Comparison of ENCODE assay signal across 9 cellular contexts in genomic region chr2:65554765-65555561, GRCh38.
DNase-seq lines count a peak whose midpoint lies in the region; ATAC-seq and TF ChIP-seq lines count a peak whose summit lies in the region.
"Had no signal": no experiment of that assay in that cellular context is flagged by ENCODE, and none has a peak within 500 bp of the region (broad histone marks: within the 10 kb centered on the region; RNA-seq: fewer than 3 reads in every experiment).

No MANE protein-coding gene starts in this region.

- TF ChIP-seq CTCF in GM12865 (IDR thresholded peaks at IDR 0.05; ENCODE audit: insufficient read depth, low read depth, low read length, missing control alignments) (no peak), omental fat pad (IDR thresholded peaks at IDR 0.05) (no peak)

- H3K4me3 ChIP-seq in GM12865 (ENCODE audit: low read depth, low read length) = no peak overlapping the region
- no peak overlapping the region for H3K4me3 ChIP-seq in Karpas-422 (ENCODE audit: low read length)

- no peaks in the 10 kb centered on the region for H3K27me3 ChIP-seq in Karpas-422 (ENCODE audit: low read length)

- H3K36me3 ChIP-seq in Karpas-422 (ENCODE audit: insufficient read depth, low read length) = no peaks in the 10 kb centered on the region

- peak overlapping the region; percentile 18 for H3K4me2 ChIP-seq in Karpas-422 (ENCODE audit: low read depth, low read length, poor library complexity, severe bottlenecking)

- no peaks in the 10 kb centered on the region for H3K9me3 ChIP-seq in Karpas-422 (ENCODE audit: low read length)

- peak; percentile 71 for DNase-seq in GM12865 (ENCODE audit: low read depth)
- peak; percentile 67 for DNase-seq in Karpas-422
- DNase-seq in foreskin melanocyte = peak; percentile 9
- DNase-seq in GM19238 (ENCODE audit: insufficient read length, low spot score) = no peak
- no peak for DNase-seq in globus pallidus (ENCODE audit: low spot score)
- DNase-seq in omental fat pad (ENCODE audit: low spot score) = no peak
- DNase-seq in Kasumi-1 (lab: John Stamatoyannopoulos, UW) = no peak
- DNase-seq: SHP77 treated with DMSO at 0.1 percent for 48 hours had no signal

- no peak overlapping the region for H2AFZ ChIP-seq in Karpas-422 (ENCODE audit: low read length)

- peak; percentile 42 for ATAC-seq in GM21390 (IDR thresholded peaks at IDR 0.05; ENCODE audit: unreplicated experiment)
- ATAC-seq in omental fat pad (ENCODE audit: low FRiP score) = no peak

- no peaks in the 10 kb centered on the region for H3K9me2 ChIP-seq in Karpas-422 (replicated peaks; ENCODE audit: insufficient read depth, low read length)

- no peaks in the 10 kb centered on the region for H3K79me2 ChIP-seq in Karpas-422 (ENCODE audit: low read length)

- no peak overlapping the region for H3K9ac ChIP-seq in Karpas-422 (ENCODE audit: low read length)

- no peaks in the 10 kb centered on the region for H4K20me1 ChIP-seq in Karpas-422 (ENCODE audit: insufficient read depth, low read depth, low read length)

- no peak overlapping the region for H3K27ac ChIP-seq in Karpas-422 (ENCODE audit: low read length)

- peaks cover 16% of the 10 kb centered on the region for H3K4me1 ChIP-seq in Karpas-422 (ENCODE audit: low read length)

Comparison
In these comparisons a context has a peak if more than half of its experiments do, and no peak if none do; other contexts are left out.
1. DNase-seq: peak in GM12865 (single experiment), Karpas-422 (single experiment) and foreskin melanocyte (single experiment); none in GM19238 (single experiment), globus pallidus (single experiment), omental fat pad (single experiment) and Kasumi-1 (0 of 2).